ENCODE assay signal across 10 cellular contexts in genomic region chr4:122652379-122652778, GRCh38. TPM values are rescaled to one million over a fixed set of nuclear protein-coding genes. Genes with fewer than 3 reads are reported as not detected.
DNase-seq lines count a peak whose midpoint lies in the region; ATAC-seq, FAIRE-seq and TF ChIP-seq lines count a peak whose summit lies in the region.
"Had no signal": no experiment of that assay in that cellular context is flagged by ENCODE, and none has a peak within 500 bp of the region (broad histone marks: within the 10 kb centered on the region; RNA-seq: fewer than 3 reads in every experiment).

No MANE protein-coding gene starts in this region.

- H3K4me3 ChIP-seq in OCI-LY1 (ENCODE audit: low read depth, low read length, poor library complexity, severe bottlenecking) (no peak overlapping the region), astrocyte of the cerebellum (ENCODE audit: low read depth, low read length) (no peak overlapping the region), liver (ENCODE audit: low read depth in 1 of 3, low read length in 3 of 3) (no peak overlapping the region), suprapubic skin (no peak overlapping the region)
- H3K4me3 ChIP-seq: thoracic aorta had no signal

- H3K27ac ChIP-seq in OCI-LY1 (ENCODE audit: low read depth, low read length, poor library complexity, severe bottlenecking) (no peak overlapping the region), liver (ENCODE audit: low read depth in 1 of 2, low read length in 2 of 2) (no peak overlapping the region), suprapubic skin (no peak overlapping the region)
- H3K27ac ChIP-seq: thoracic aorta had no signal

- no peaks in the 10 kb centered on the region for H3K9me3 ChIP-seq in OCI-LY1 (ENCODE audit: low read length)
- H3K9me3 ChIP-seq in liver (ENCODE audit: control insufficient read depth in 4 of 4, low read length in 3 of 4): no peaks in the 10 kb centered on the region
- H3K9me3 ChIP-seq in suprapubic skin: no peaks in the 10 kb centered on the region
- H3K9me3 ChIP-seq: thoracic aorta had no signal

- no peak for TF ChIP-seq EP300 in suprapubic skin (IDR thresholded peaks at IDR 0.05)

- WGBS in liver: 95% methylated on average over 1 of the region's 3 CpGs
- 82% methylated on average over 1 of the region's 3 CpGs for WGBS in suprapubic skin

- no peaks in the 10 kb centered on the region for H3K4me1 ChIP-seq in OCI-LY1 (ENCODE audit: insufficient read depth, low read length, severe bottlenecking)
- H3K4me1 ChIP-seq in liver (ENCODE audit: control insufficient read depth in 4 of 4, insufficient read depth in 4 of 4, low read length in 3 of 4): no peaks in the 10 kb centered on the region
- no peaks in the 10 kb centered on the region for H3K4me1 ChIP-seq in suprapubic skin

- H3K9me2 ChIP-seq in OCI-LY1 (ENCODE audit: low read depth, low read length): no peaks in the 10 kb centered on the region

- H3K36me3 ChIP-seq in OCI-LY1 (ENCODE audit: insufficient read depth, low read length) (no peaks in the 10 kb centered on the region), liver (ENCODE audit: control insufficient read depth in 4 of 4, insufficient read depth in 3 of 4, low read depth in 1 of 4, low read length in 3 of 4) (no peaks in the 10 kb centered on the region), suprapubic skin (no peaks in the 10 kb centered on the region)
- H3K36me3 ChIP-seq: thoracic aorta had no signal

- H3K27me3 ChIP-seq in OCI-LY1 (ENCODE audit: insufficient read depth, low read length) (no peaks in the 10 kb centered on the region), liver (ENCODE audit: control insufficient read depth in 4 of 4, insufficient read depth in 4 of 4, low read length in 3 of 4) (no peaks in the 10 kb centered on the region), suprapubic skin (no peaks in the 10 kb centered on the region)

- H3F3A ChIP-seq in OCI-LY1 (ENCODE audit: insufficient read depth, low read length): no peaks in the 10 kb centered on the region

- no peaks in the 10 kb centered on the region for H4K20me1 ChIP-seq in OCI-LY1 (ENCODE audit: insufficient read depth, low read length)

- H3K9ac ChIP-seq in OCI-LY1 (ENCODE audit: low read length) (no peak overlapping the region), liver (ENCODE audit: low read depth in 1 of 2, low read length in 2 of 2) (no peak overlapping the region)

- peak; percentile 40 to 47 for TF ChIP-seq RAD21 in liver (IDR thresholded peaks at IDR 0.05)

- in situ Hi-C loops in astrocyte of the cerebellum (cut with HindIII; ENCODE audit: low sequenced_read_pairs): no loop called here

- FAIRE-seq in urothelium cell line (lab: Jason Lieb, UNC): no peak
- FAIRE-seq: colon had no signal

- H2AFZ ChIP-seq in OCI-LY1 (ENCODE audit: low read length): no peak overlapping the region

- no peak overlapping the region for H3K4me2 ChIP-seq in OCI-LY1 (ENCODE audit: low read length)

- peak; percentile 46 for TF ChIP-seq CTCF in OCI-LY1 (IDR thresholded peaks at IDR 0.05; ENCODE audit: low read length)
- peak; percentile 69 for TF ChIP-seq CTCF in astrocyte of the cerebellum (IDR thresholded peaks at IDR 0.05; ENCODE audit: low read depth, low read length, missing control alignments)
- TF ChIP-seq CTCF in liver (IDR thresholded peaks at IDR 0.05; ENCODE audit: low read depth, low read length, missing input control): peak; percentile 28
- TF ChIP-seq CTCF in suprapubic skin (IDR thresholded peaks at IDR 0.05): no peak

- peak; percentile 60 for DNase-seq in activated naive CD4-positive, alpha-beta T cell treated with Interleukin-2 at 50 U/mL for 16 hours
- no peak for DNase-seq in activated naive CD4-positive, alpha-beta T cell (lab: John Stamatoyannopoulos, UW)
- DNase-seq in astrocyte of the cerebellum (ENCODE audit: low read depth) (peak; percentile 49), urothelium cell line (ENCODE audit: low spot score) (peak; percentile 37), suprapubic skin (ENCODE audit: low spot score in 2 of 2) (no peak)

- TF ChIP-seq POLR2A in suprapubic skin (IDR thresholded peaks at IDR 0.05): no peak

- no peak for ATAC-seq in GM21786 (IDR thresholded peaks at IDR 0.05; ENCODE audit: unreplicated experiment)

- no peaks in the 10 kb centered on the region for H3K79me2 ChIP-seq in OCI-LY1 (ENCODE audit: insufficient read depth, low read length)

TF ChIP-seq in liver, 16 proteins besides CTCF, POLR2A, EP300 and RAD21:
- TF ChIP-seq RXRA (IDR thresholded peaks at IDR 0.05): no peak
- TF ChIP-seq YY1 (IDR thresholded peaks at IDR 0.05): no peak
- no peak for TF ChIP-seq REST (IDR thresholded peaks at IDR 0.05)
- no peak for TF ChIP-seq JUND (IDR thresholded peaks at IDR 0.05)
- TF ChIP-seq, protein P1, sequence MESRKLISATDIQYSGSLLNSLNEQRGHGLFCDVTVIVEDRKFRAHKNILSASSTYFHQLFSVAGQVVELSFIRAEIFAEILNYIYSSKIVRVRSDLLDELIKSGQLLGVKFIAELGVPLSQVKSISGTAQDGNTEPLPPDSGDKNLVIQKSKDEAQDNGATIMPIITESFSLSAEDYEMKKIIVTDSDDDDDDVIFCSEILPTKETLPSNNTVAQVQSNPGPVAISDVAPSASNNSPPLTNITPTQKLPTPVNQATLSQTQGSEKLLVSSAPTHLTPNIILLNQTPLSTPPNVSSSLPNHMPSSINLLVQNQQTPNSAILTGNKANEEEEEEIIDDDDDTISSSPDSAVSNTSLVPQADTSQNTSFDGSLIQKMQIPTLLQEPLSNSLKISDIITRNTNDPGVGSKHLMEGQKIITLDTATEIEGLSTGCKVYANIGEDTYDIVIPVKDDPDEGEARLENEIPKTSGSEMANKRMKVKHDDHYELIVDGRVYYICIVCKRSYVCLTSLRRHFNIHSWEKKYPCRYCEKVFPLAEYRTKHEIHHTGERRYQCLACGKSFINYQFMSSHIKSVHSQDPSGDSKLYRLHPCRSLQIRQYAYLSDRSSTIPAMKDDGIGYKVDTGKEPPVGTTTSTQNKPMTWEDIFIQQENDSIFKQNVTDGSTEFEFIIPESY (IDR thresholded peaks at IDR 0.05): no peak
- no peak for TF ChIP-seq FOXA1 (IDR thresholded peaks at IDR 0.05)
- no peak for TF ChIP-seq FOXA2 (IDR thresholded peaks at IDR 0.05)
- TF ChIP-seq GABPA (IDR thresholded peaks at IDR 0.05 in 1 of 2, conservative IDR thresholded peaks at IDR 0.05 in 1 of 2): no peak
- TF ChIP-seq HNF4G (IDR thresholded peaks at IDR 0.05): no peak
- TF ChIP-seq EGR1 (IDR thresholded peaks at IDR 0.05; ENCODE audit: low read depth in 2 of 2): no peak
- no peak for TF ChIP-seq NR2F2 (IDR thresholded peaks at IDR 0.05)
- no peak for TF ChIP-seq HNF4A (conservative IDR thresholded peaks at IDR 0.05)
- no peak for TF ChIP-seq TAF1 (conservative IDR thresholded peaks at IDR 0.05)
- TF ChIP-seq ATF3 (IDR thresholded peaks at IDR 0.05): no peak
- TF ChIP-seq SP1 (IDR thresholded peaks at IDR 0.05): no peak
- TF ChIP-seq, protein P2, sequence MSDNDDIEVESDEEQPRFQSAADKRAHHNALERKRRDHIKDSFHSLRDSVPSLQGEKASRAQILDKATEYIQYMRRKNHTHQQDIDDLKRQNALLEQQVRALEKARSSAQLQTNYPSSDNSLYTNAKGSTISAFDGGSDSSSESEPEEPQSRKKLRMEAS (IDR thresholded peaks at IDR 0.05): no peak

RNA-seq across cellular contexts. Expression of gene IL21, which starts 31.5 kb away (rescaled TPM):
- total RNA-seq in liver: not detected
- not detected for polyA plus RNA-seq in liver
- not detected for total RNA-seq in suprapubic skin
- total RNA-seq: thoracic aorta had no signal

Comparison
In these comparisons a context has a peak if more than half of its experiments do, and no peak if none do; other contexts are left out.
1. DNase-seq: peak in activated naive CD4-positive, alpha-beta T cell treated with Interleukin-2 at 50 U/mL for 16 hours (single experiment), astrocyte of the cerebellum (single experiment) and urothelium cell line (single experiment); none in activated naive CD4-positive, alpha-beta T cell (0 of 4) and suprapubic skin (0 of 2).
2. CTCF ChIP-seq: peak in OCI-LY1 (single experiment), astrocyte of the cerebellum (single experiment) and liver (single experiment); none in suprapubic skin (0 of 2).